20 cellular contexts compared by ENCODE assay signal in the genomic region with DNA sequence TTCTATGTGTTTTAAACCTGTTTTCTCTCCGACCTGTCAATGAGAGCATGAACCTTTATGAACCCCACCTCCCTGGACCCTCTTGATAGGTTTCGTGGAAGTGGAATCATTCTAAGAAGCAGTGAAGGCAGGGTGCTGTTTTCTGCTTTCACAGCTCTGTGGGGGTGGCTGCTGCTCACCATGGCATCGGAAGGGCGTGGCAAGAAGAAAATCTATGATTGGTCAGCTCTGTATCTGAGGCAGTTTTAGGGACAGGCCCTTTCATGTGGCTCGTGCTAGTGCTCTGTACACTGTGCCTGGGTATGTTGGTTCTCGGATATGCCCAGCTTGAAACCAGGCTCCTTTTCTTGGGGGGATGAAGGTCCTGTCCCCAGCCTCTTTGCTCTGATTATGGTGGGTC.
"Had no signal": no experiment of that assay in that cellular context is flagged by ENCODE, and none has a peak within 500 bp of the region (broad histone marks: within the 10 kb centered on the region; RNA-seq: fewer than 3 reads in every experiment).

No MANE protein-coding gene starts in this region.

- H3K9me3 ChIP-seq: pancreas, right lobe of liver, thoracic aorta, transverse colon had no signal

- H3K4me1 ChIP-seq: pancreas, right lobe of liver, stomach, transverse colon had no signal

- DNase-seq: cortex of kidney; dorsolateral prefrontal cortex; effector CD8-positive, alpha-beta T cell; glutamatergic neuron; left colon; left ventricle myocardium superior; mesenchymal stem cell; naive B cell; occipital lobe; pancreas; right lobe of liver; stimulated activated CD4-positive, alpha-beta T cell treated with anti-CD3 and anti-CD28 coated beads, Interleukin-4, amount 100 ng/mL, for 1 hour; stimulated activated CD8-positive, alpha-beta memory T cell treated with anti-CD3 and anti-CD28 coated beads, Interleukin-4, amount 100 ng/mL, for 48 hours; stimulated activated naive CD4-positive, alpha-beta T cell; stomach; substantia nigra; transverse colon had no signal

- H3K27ac ChIP-seq: dorsolateral prefrontal cortex, pancreas, right lobe of liver, stomach, thoracic aorta, transverse colon had no signal

- H3K4me3 ChIP-seq: dorsolateral prefrontal cortex, lung, pancreas, right lobe of liver, stomach, thoracic aorta, transverse colon had no signal

- FAIRE-seq: frontal cortex, pancreas had no signal

- H3K27me3 ChIP-seq: pancreas, right lobe of liver, stomach, transverse colon had no signal

- ATAC-seq: left colon, left ventricle myocardium superior, pancreas, right lobe of liver had no signal

- H3K36me3 ChIP-seq: pancreas, right lobe of liver, stomach, thoracic aorta, transverse colon had no signal
